In the genomic region with DNA sequence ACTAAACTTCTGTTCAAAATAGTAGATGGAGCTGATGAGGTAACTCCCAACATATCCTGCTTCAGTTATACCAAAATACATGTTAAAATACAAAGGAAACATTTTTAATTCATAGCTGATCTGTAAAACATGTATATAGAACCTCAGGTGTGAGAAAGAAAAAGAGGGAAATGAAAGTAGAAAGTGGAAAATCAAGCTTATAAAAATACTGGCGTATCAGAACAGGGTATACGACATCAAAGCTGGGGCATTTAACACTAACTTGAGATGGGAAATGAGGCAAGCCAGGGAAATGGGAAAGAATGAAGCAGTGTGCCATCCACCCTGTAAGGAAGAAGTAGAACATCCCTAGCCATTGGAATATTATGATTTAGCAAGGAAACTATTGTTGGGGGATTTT, we compare ENCODE assay signal across 25 cellular contexts.
"Had no signal": no experiment of that assay in that cellular context is flagged by ENCODE, and none has a peak within 500 bp of the region (broad histone marks: within the 10 kb centered on the region; RNA-seq: fewer than 3 reads in every experiment).

No MANE protein-coding gene starts in this region.

- H3K9me3 ChIP-seq: breast epithelium, esophagus squamous epithelium, gastrocnemius medialis, neutrophil, ovary, psoas muscle, right atrium auricular region, spleen, tibial artery had no signal

- H3K27me3 ChIP-seq: esophagus squamous epithelium, gastrocnemius medialis, neutrophil, ovary, right atrium auricular region, spleen, tibial artery had no signal

- H3K4me3 ChIP-seq: breast epithelium, coronary artery, esophagus squamous epithelium, gastrocnemius medialis, ovary, psoas muscle, right atrium auricular region, spleen, tibial artery had no signal

- H3K4me1 ChIP-seq: breast epithelium, esophagus squamous epithelium, gastrocnemius medialis, psoas muscle, right atrium auricular region had no signal

- ATAC-seq: activated CD4-positive, CD25-positive, alpha-beta regulatory T cell treated with anti-CD3 and anti-CD28 coated beads, Interleukin-2, amount 50 U/mL, for 24 hours; activated CD8-positive, alpha-beta T cell treated with anti-CD3 and anti-CD28 coated beads, Interleukin-2, amount 10 ng/mL, durations not matched to agents 7 days and 5 days; activated T-helper 17 cell treated with anti-CD3 and anti-CD28 coated beads, Interleukin-2, amount 50 U/mL, for 72 hours; gastrocnemius medialis; left ventricle myocardium superior; psoas muscle; stimulated activated naive CD8-positive, alpha-beta T cell treated with anti-CD3 and anti-CD28 coated beads, Interleukin-15, amount 100 ng/mL, for 72 hours; T-helper 17 cell had no signal

- FAIRE-seq: islet of Langerhans had no signal

- H3K27ac ChIP-seq: breast epithelium, coronary artery, esophagus squamous epithelium, gastrocnemius medialis, neutrophil, ovary, psoas muscle, right atrium auricular region, tibial artery had no signal

- H3K36me3 ChIP-seq: breast epithelium, esophagus squamous epithelium, gastrocnemius medialis, neutrophil, ovary, right atrium auricular region, spleen, tibial artery had no signal

- DNase-seq: activated CD4-positive, alpha-beta T cell treated with anti-CD3 and anti-CD28 coated beads, Interleukin-2, amount 50 U/mL, for 1 hour; activated CD8-positive, alpha-beta T cell treated with anti-CD3 and anti-CD28 coated beads, Interleukin-2, amount 10 ng/mL, durations not matched to agents 7 days and 5 days; activated naive CD8-positive, alpha-beta T cell treated with anti-CD3 and anti-CD28 coated beads for 36 hours; activated T-cell treated with anti-CD3 and anti-CD28 coated beads, Interleukin-2, amount 50 U/mL, for 1 hour; esophagus squamous epithelium; gastrocnemius medialis; head of caudate nucleus; hypothalamus; left ventricle myocardium superior; mammary epithelial cell; midbrain; ovary; psoas muscle; spleen; stimulated activated CD4-positive, alpha-beta T cell treated with anti-CD3 and anti-CD28 coated beads, Interleukin-4, amount 100 ng/mL, for 1 hour; stimulated activated naive CD8-positive, alpha-beta T cell treated with anti-CD3 and anti-CD28 coated beads, Interleukin-15, amount 100 ng/mL, for 72 hours; T-helper 17 cell; tibial artery had no signal
